Comparison of ENCODE assay signal across 23 cellular contexts in the genomic region with DNA sequence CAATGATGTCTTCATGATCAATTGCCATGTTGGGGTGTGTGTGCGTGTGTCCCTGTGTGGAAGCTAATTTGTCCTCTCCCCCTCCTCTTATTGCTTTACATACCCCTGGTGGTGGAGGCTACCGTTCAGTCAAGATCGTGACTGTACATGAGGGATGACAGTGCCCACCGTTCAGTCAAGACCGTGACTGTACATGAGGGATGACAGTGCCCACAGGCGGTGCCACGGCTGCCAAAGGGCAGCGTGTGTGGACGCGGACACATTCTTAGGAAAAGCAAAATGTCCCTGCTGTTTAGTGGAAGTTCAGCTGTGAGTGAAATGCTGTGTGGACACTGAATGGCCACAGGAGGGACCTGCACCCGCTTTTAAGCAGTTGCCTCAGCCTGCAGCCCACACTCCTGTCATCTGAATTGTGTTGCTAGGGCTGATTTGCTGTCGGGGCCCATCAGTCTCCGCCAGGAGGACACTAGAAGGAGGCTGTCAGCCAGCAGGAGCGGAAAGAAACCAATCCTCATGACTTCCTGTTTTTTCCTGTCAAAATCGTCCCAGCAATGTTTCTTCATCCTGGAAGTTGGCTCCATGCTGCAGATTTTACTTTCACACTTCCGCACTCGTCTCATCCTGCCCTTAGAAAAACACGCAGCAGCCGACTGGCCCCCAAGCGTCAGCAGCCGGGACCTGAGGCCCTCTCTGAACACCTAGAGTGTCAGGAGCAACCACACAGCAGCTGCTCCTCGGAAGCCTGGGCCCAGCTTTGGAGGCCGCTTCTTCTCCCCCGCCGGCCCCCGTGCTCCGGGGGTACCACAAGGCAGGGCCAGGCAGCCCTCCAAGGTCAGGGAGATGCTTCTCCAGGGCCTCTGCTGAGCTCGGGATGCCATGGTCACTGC. TPM values are rescaled to one million over a fixed set of nuclear protein-coding genes. Genes with fewer than 3 reads are reported as not detected.
DNase-seq lines count a peak whose midpoint lies in the region; ATAC-seq, FAIRE-seq and TF ChIP-seq lines count a peak whose summit lies in the region.
"Had no signal": no experiment of that assay in that cellular context is flagged by ENCODE, and none has a peak within 500 bp of the region (broad histone marks: within the 10 kb centered on the region; RNA-seq: fewer than 3 reads in every experiment).

No MANE protein-coding gene starts in this region.

- H4K20me1 ChIP-seq in GM12878 (ENCODE audit: control insufficient read depth, insufficient read depth), result no peaks in the 10 kb centered on the region
- H4K20me1 ChIP-seq in MM.1S (ENCODE audit: insufficient read depth, low read length), result no peaks in the 10 kb centered on the region

- H3K9ac ChIP-seq in GM12878 (ENCODE audit: control insufficient read depth, insufficient read depth, low read length) (no peak overlapping the region), MM.1S (ENCODE audit: low read length) (no peak overlapping the region)

- no peaks in the 10 kb centered on the region for H3K36me3 ChIP-seq in GM12878 (ENCODE audit: control insufficient read depth in 2 of 2, insufficient read depth in 2 of 2, low read length in 1 of 2)
- no peaks in the 10 kb centered on the region for H3K36me3 ChIP-seq in left lung
- H3K36me3 ChIP-seq in upper lobe of left lung, result no peaks in the 10 kb centered on the region
- H3K36me3 ChIP-seq in MM.1S (replicated peaks; ENCODE audit: insufficient read depth, low read length), result no peaks in the 10 kb centered on the region
- H3K36me3 ChIP-seq: uterus had no signal

- H3K4me3 ChIP-seq in GM12878, result no peak overlapping the region
- no peak overlapping the region for H3K4me3 ChIP-seq in left lung
- H3K4me3 ChIP-seq in upper lobe of left lung, result peak overlapping the region in 1 of 4 donors; percentile 4
- H3K4me3 ChIP-seq in MM.1S (ENCODE audit: low read length), result no peak overlapping the region
- H3K4me3 ChIP-seq: uterus had no signal

- H3K4me2 ChIP-seq in GM12878 (ENCODE audit: control insufficient read depth, insufficient read depth) (no peak overlapping the region), MM.1S (ENCODE audit: low read depth, low read length) (no peak overlapping the region)

- RAD21 ChIA-PET in GM12878 (lab: Charles Lee; ENCODE audit: unreplicated experiment), result no interaction called here

- H3K27ac ChIP-seq in GM12878 (ENCODE audit: control insufficient read depth, insufficient read depth) (no peak overlapping the region), left lung (peak overlapping the region in 1 of 2 donors; percentile 18), upper lobe of left lung (peak overlapping the region in 2 of 4 donors; percentile 51 to 63), MM.1S (ENCODE audit: low read length) (no peak overlapping the region)
- H3K27ac ChIP-seq: epithelial cell of prostate, uterus had no signal

- BruUV-seq in GM12878 (replicated peaks; lab: Mats Ljungman, UMichigan) (no TSS peak), MCF 10A (replicated peaks; lab: Mats Ljungman, UMichigan) (no TSS peak)

- TF ChIP-seq POLR2A in GM12878 (IDR thresholded peaks at IDR 0.05; ENCODE audit: low read depth, low read length), result no peak
- TF ChIP-seq POLR2A in upper lobe of left lung (IDR thresholded peaks at IDR 0.05), result no peak

- no peak for FAIRE-seq in GM12878 (lab: Jason Lieb, UNC)
- FAIRE-seq: GM19239 had no signal

- DNase-seq in SIG-M5 treated with dmso at 0.1 percent for 504 hours (lab: John Stamatoyannopoulos, UW; ENCODE audit: unreplicated experiment), result peak; percentile 63
- no peak for DNase-seq in SIG-M5 (lab: John Stamatoyannopoulos, UW)
- no peak for DNase-seq in GM12878 (ENCODE audit: low read depth, low spot score)
- peak in 1 of 2 donors; percentile 62 for DNase-seq in left lung
- no peak for DNase-seq in upper lobe of left lung
- no peak for DNase-seq in MCF 10A (ENCODE audit: unreplicated experiment)
- no peak for DNase-seq in MM.1S
- DNase-seq: activated CD4-positive, alpha-beta T cell treated with anti-CD3 and anti-CD28 coated beads, Interleukin-2, amount 50 U/mL, for 48 hours; amniotic stem cell; CD8-positive, alpha-beta T cell; kidney glomerular epithelial cell; NCI-H1694 treated with DMSO at 0.1 percent for 48 hours; NCI-H524 treated with DMSO at 0.1 percent for 48 hours; RPMI8226; stimulated activated naive B cell treated with anti-CD40 and anti-IgM and Interleukin-4, amounts not matched to agents 10 μg/mL and 1 μg/mL and 100 μg/mL, for 72 hours; uterus had no signal

- H2AFZ ChIP-seq in GM12878 (ENCODE audit: control insufficient read depth, low read depth, low read length) (no peak overlapping the region), MM.1S (ENCODE audit: low read length) (no peak overlapping the region)

- intact Hi-C loops in GM12878 (cut with micrococcal nuclease; ENCODE audit: unreplicated experiment) (no loop called here), left lung (cut with DNase I) (no loop called here), MCF 10A (cut with micrococcal nuclease) (no loop called here)

- SMC1A ChIA-PET in GM12878 (lab: Charles Lee; ENCODE audit: uncharacterized antibody, unreplicated experiment), result interaction anchor here (1.1 to 1.5 kb wide), 2 partner anchors 9 to 30 kb away, joined by 3 to 4 read pairs; no protein-coding TSS in a partner anchor

- TF ChIP-seq CTCF in GM12878 (IDR thresholded peaks at IDR 0.05 in 2 of 3, conservative IDR thresholded peaks at IDR 0.05 in 1 of 3; ENCODE audit: control insufficient read depth in 2 of 3, extremely low read depth in 1 of 3, insufficient read depth in 1 of 3, low read depth in 3 of 3, low read length in 3 of 3) (no peak), left lung (IDR thresholded peaks at IDR 0.05) (no peak), upper lobe of left lung (IDR thresholded peaks at IDR 0.05) (peak in 5 of 6 experiments; percentile 6 to 44 (median 35)), MCF 10A (IDR thresholded peaks at IDR 0.05; ENCODE audit: unreplicated experiment) (no peak), MM.1S (IDR thresholded peaks at IDR 0.05; ENCODE audit: low read length) (no peak)

- TF ChIP-seq EP300 in GM12878 (IDR thresholded peaks at IDR 0.05; ENCODE audit: borderline replicate concordance in 1 of 2, control insufficient read depth in 1 of 2, low read depth in 2 of 2, low read length in 2 of 2), result no peak
- TF ChIP-seq EP300 in upper lobe of left lung (IDR thresholded peaks at IDR 0.05), result no peak

- no peaks in the 10 kb centered on the region for H3K27me3 Mint-ChIP-seq in MCF 10A (ENCODE audit: insufficient read depth, unreplicated experiment)

- H3K4me1 ChIP-seq in GM12878 (ENCODE audit: control insufficient read depth, insufficient read depth, low read length), result no peaks in the 10 kb centered on the region
- H3K4me1 ChIP-seq in left lung, result peaks cover 0 to 6% of the 10 kb centered on the region in 2 donors
- peaks cover 0 to 8% (median 0%) of the 10 kb centered on the region in 4 donors for H3K4me1 ChIP-seq in upper lobe of left lung
- no peaks in the 10 kb centered on the region for H3K4me1 ChIP-seq in MM.1S (ENCODE audit: low read length)
- H3K4me1 ChIP-seq: uterus had no signal

- no peak overlapping the region for H3K4me3 Mint-ChIP-seq in MCF 10A (ENCODE audit: unreplicated experiment)
- H3K4me3 Mint-ChIP-seq: activated T-helper 1 cell treated with anti-CD3 and anti-CD28 coated beads, Interleukin-12 subunit alpha, Interleukin-12 subunit beta, Interleukin-2, Interleukin-4 antibody, amounts not matched to agents 30 ng/mL and 10 ng/mL and 1 ng/mL, durations not matched to agents 14 hours and 24 hours and 36 hours; CD8-positive, alpha-beta T cell; natural killer cell treated with Interleukin-12 subunit alpha and Interleukin-12 subunit beta and Interleukin-15 and Interleukin-18, amount 100 ng/mL, for 72 hours; stimulated activated naive B cell treated with anti-CD40 and anti-IgM and Interleukin-4, amounts not matched to agents 10 μg/mL and 1 μg/mL and 100 μg/mL, for 72 hours had no signal

- no peaks in the 10 kb centered on the region; the same call in 2 of the 3 replicates for H3K9me3 ChIP-seq in GM12878 (replicated peaks; ENCODE audit: control insufficient read depth, insufficient read depth, low read length)
- no peaks in the 10 kb centered on the region for H3K9me3 ChIP-seq in left lung
- no peaks in the 10 kb centered on the region for H3K9me3 ChIP-seq in upper lobe of left lung
- H3K9me3 ChIP-seq in MM.1S (replicated peaks; ENCODE audit: insufficient read depth, low read length), result no peaks in the 10 kb centered on the region
- H3K9me3 ChIP-seq: uterus had no signal

- peaks cover 0 to 3% of the 10 kb centered on the region in 2 experiments; a peak in 2 of 4 replicates for H3K27me3 ChIP-seq in GM12878 (replicated peaks in 1 of 2; ENCODE audit: control insufficient read depth in 2 of 2, insufficient read depth in 2 of 2, low read length in 1 of 2)
- peaks cover 4 to 63% of the 10 kb centered on the region in 2 donors for H3K27me3 ChIP-seq in left lung
- H3K27me3 ChIP-seq in upper lobe of left lung, result peaks cover 0 to under 1% (median 0%) of the 10 kb centered on the region in 4 donors
- H3K27me3 ChIP-seq in MM.1S (replicated peaks; ENCODE audit: insufficient read depth, low read length), result peaks cover 27% of the 10 kb centered on the region

- no peaks in the 10 kb centered on the region for H3F3A ChIP-seq in MM.1S (ENCODE audit: insufficient read depth, low read length)

- in situ Hi-C loops in GM12878 (cut with MboI), result no loop called here

- WGBS in GM12878 (ENCODE audit: insufficient coverage, insufficient replicate concordance, low lambda C conversion rate, missing lambda C conversion rate), result 54% methylated on average over 28 of the region's 28 CpGs
- WGBS in upper lobe of left lung, 2 donors, result 56 to 59% methylated on average over 21 to 28 of the region's 28 CpGs

- no peak overlapping the region for H3K27ac Mint-ChIP-seq in MCF 10A (ENCODE audit: low read depth, unreplicated experiment)
- H3K27ac Mint-ChIP-seq: activated T-helper 1 cell treated with anti-CD3 and anti-CD28 coated beads, Interleukin-12 subunit alpha, Interleukin-12 subunit beta, Interleukin-2, Interleukin-4 antibody, amounts not matched to agents 30 ng/mL and 10 ng/mL and 1 ng/mL, durations not matched to agents 14 hours and 24 hours and 36 hours; CD8-positive, alpha-beta T cell; natural killer cell treated with Interleukin-12 subunit alpha and Interleukin-12 subunit beta and Interleukin-15 and Interleukin-18, amount 100 ng/mL, for 72 hours; stimulated activated naive B cell treated with anti-CD40 and anti-IgM and Interleukin-4, amounts not matched to agents 10 μg/mL and 1 μg/mL and 100 μg/mL, for 72 hours had no signal

- H3K9me3 Mint-ChIP-seq in MCF 10A (ENCODE audit: unreplicated experiment), result peaks cover 3% of the 10 kb centered on the region
- H3K9me3 Mint-ChIP-seq: activated T-helper 1 cell treated with anti-CD3 and anti-CD28 coated beads, Interleukin-12 subunit alpha, Interleukin-12 subunit beta, Interleukin-2, Interleukin-4 antibody, amounts not matched to agents 30 ng/mL and 10 ng/mL and 1 ng/mL, durations not matched to agents 14 hours and 24 hours and 36 hours; CD8-positive, alpha-beta T cell; natural killer cell treated with Interleukin-12 subunit alpha and Interleukin-12 subunit beta and Interleukin-15 and Interleukin-18, amount 100 ng/mL, for 72 hours had no signal

- H3K4me1 Mint-ChIP-seq in MCF 10A (ENCODE audit: insufficient read depth, unreplicated experiment), result peaks cover 1% of the 10 kb centered on the region
- H3K4me1 Mint-ChIP-seq: stimulated activated naive B cell treated with anti-CD40 and anti-IgM and Interleukin-4, amounts not matched to agents 10 μg/mL and 1 μg/mL and 100 μg/mL, for 72 hours had no signal

- H3K36me3 Mint-ChIP-seq in MCF 10A (ENCODE audit: insufficient read depth, unreplicated experiment), result no peaks in the 10 kb centered on the region
- H3K36me3 Mint-ChIP-seq: CD8-positive, alpha-beta T cell; natural killer cell treated with Interleukin-12 subunit alpha and Interleukin-12 subunit beta and Interleukin-15 and Interleukin-18, amount 100 ng/mL, for 72 hours; stimulated activated naive B cell treated with anti-CD40 and anti-IgM and Interleukin-4, amounts not matched to agents 10 μg/mL and 1 μg/mL and 100 μg/mL, for 72 hours had no signal

- no peaks in the 10 kb centered on the region for H3K9me2 ChIP-seq in MM.1S (replicated peaks; ENCODE audit: insufficient read depth, low read length)

- POLR2A ChIA-PET in GM12878 (lab: Charles Lee) (no interaction called here), MCF 10A (lab: Yijun Ruan, JAX) (interaction anchor here (0.6 to 1.3 kb wide), 2 partner anchors 12 to 110 kb away, joined by 3 to 5 read pairs; no protein-coding TSS in a partner anchor)

- CTCF ChIA-PET in GM12878 (lab: Yijun Ruan, JAX), result no interaction called here
- CTCF ChIA-PET in MCF 10A (lab: Yijun Ruan, JAX), result interaction anchor here (0.6 to 0.8 kb wide), 2 partner anchors 12 to 19 kb away, joined by 3 read pairs; no protein-coding TSS in a partner anchor

- H3K79me2 ChIP-seq in GM12878 (ENCODE audit: control insufficient read depth, insufficient read depth, low read length), result no peaks in the 10 kb centered on the region
- no peaks in the 10 kb centered on the region for H3K79me2 ChIP-seq in MM.1S (ENCODE audit: low read length)

- ATAC-seq in GM12878 (no peak), left lung (peak; percentile 15), upper lobe of left lung (ENCODE audit: low FRiP score in 2 of 2) (peak; percentile 20 to 59), GM19351 (IDR thresholded peaks at IDR 0.05; ENCODE audit: unreplicated experiment) (no peak)
- ATAC-seq: CD8-positive, alpha-beta T cell; natural killer cell treated with Interleukin-12 subunit alpha and Interleukin-12 subunit beta and Interleukin-15 and Interleukin-18, amount 100 ng/mL, for 72 hours; sciatic nerve; stimulated activated naive B cell treated with anti-CD40 and anti-IgM and Interleukin-4, amounts not matched to agents 10 μg/mL and 1 μg/mL and 100 μg/mL, for 72 hours had no signal

- TF ChIP-seq RAD21 in GM12878 (IDR thresholded peaks at IDR 0.05; ENCODE audit: insufficient read depth, low read depth, low read length), result no peak

RNA-seq across cellular contexts. Expression of gene OR2V1, which starts 9.1 kb away (rescaled TPM):
- total RNA-seq in GM12878 (2013; cell fraction: nucleolus; rRNA removed), result 1.1 and 2.0 TPM in 2 replicates
- total RNA-seq in GM12878 (2014; rRNA removed), result 0.05 TPM in 1 of 2 replicates, not detected in the other
- not detected in 2 replicates for total RNA-seq in GM12878 (2014; rRNA removed; fragmentation: Illumina TruSeq; extraction: Trizol)
- not detected in 2 replicates for total RNA-seq in GM12878 (2021)
- polyA plus RNA-seq in GM12878 (2011; ENCODE audit: low read depth), result 0.18 TPM
- polyA plus RNA-seq in GM12878 (2011; rRNA removed), result 3.2 and 4.4 TPM in 2 replicates
- 3.7 and 4.0 TPM in 2 replicates for polyA plus RNA-seq in GM12878 (2011; cell fraction: cytosol; rRNA removed)
- polyA plus RNA-seq in GM12878 (2011; cell fraction: nucleus; rRNA removed), result 1.9 and 4.3 TPM in 2 replicates
- polyA plus RNA-seq in GM12878 (2012), result 0.18 and 0.20 TPM in 2 replicates
- not detected in 2 replicates for polyA plus RNA-seq in GM12878 (2014; fragmentation: Illumina TruSeq; extraction: Trizol)
- polyA plus RNA-seq in GM12878 (2014; fragmentation: Nextera tagmentation; extraction: Ambion mirVana), result not detected
- not detected in 2 replicates for polyA plus RNA-seq in GM12878 (2014; rRNA removed)
- polyA plus RNA-seq in GM12878 (2016; fragmentation: Nextera tagmentation; extraction: Ambion mirVana), result under 1 TPM in 1 of 2 experiments, not detected in 1; 0.20 TPM
- 3.6 and 4.9 TPM in 2 replicates for polyA minus RNA-seq in GM12878 (2011; rRNA and poly(A)+ RNA removed)
- polyA minus RNA-seq in GM12878 (2011; cell fraction: cytosol; rRNA and poly(A)+ RNA removed), result 0.53 and 1.8 TPM in 2 replicates
- polyA minus RNA-seq in GM12878 (2011; cell fraction: nucleus; rRNA and poly(A)+ RNA removed), result 0.85 and 0.86 TPM in 2 replicates
- not detected for total RNA-seq in left lung
- not detected for total RNA-seq in upper lobe of left lung
- total RNA-seq in MCF 10A (2022), result not detected in 2 replicates
- total RNA-seq: A172; activated T-helper 1 cell treated with anti-CD3 and anti-CD28 coated beads, Interleukin-12 subunit alpha, Interleukin-12 subunit beta, Interleukin-2, Interleukin-4 antibody, amounts not matched to agents 30 ng/mL and 10 ng/mL and 1 ng/mL, durations not matched to agents 14 hours and 24 hours and 36 hours; CD8-positive, alpha-beta T cell; natural killer cell treated with Interleukin-12 subunit alpha and Interleukin-12 subunit beta and Interleukin-15 and Interleukin-18, amount 100 ng/mL, for 72 hours; sciatic nerve; uterus had no signal

RNA-seq across cellular contexts. Expression of gene OR2V2, which starts 25.5 kb away (rescaled TPM):
- total RNA-seq in GM12878 (2013; cell fraction: nucleolus; rRNA removed), result 0.20 and 0.56 TPM in 2 replicates
- total RNA-seq in GM12878 (2014; rRNA removed), result not detected in 2 replicates
- not detected in 2 replicates for total RNA-seq in GM12878 (2014; rRNA removed; fragmentation: Illumina TruSeq; extraction: Trizol)
- not detected in 2 replicates for total RNA-seq in GM12878 (2021)
- polyA plus RNA-seq in GM12878 (2011; ENCODE audit: low read depth), result not detected
- polyA plus RNA-seq in GM12878 (2011; rRNA removed), result 0.14 and 0.26 TPM in 2 replicates
- polyA plus RNA-seq in GM12878 (2011; cell fraction: cytosol; rRNA removed), result 0.09 and 0.13 TPM in 2 replicates
- 0.22 and 0.25 TPM in 2 replicates for polyA plus RNA-seq in GM12878 (2011; cell fraction: nucleus; rRNA removed)
- not detected in 2 replicates for polyA plus RNA-seq in GM12878 (2012)
- 0.11 TPM in 1 of 2 replicates, not detected in the other for polyA plus RNA-seq in GM12878 (2014; fragmentation: Illumina TruSeq; extraction: Trizol)
- polyA plus RNA-seq in GM12878 (2014; fragmentation: Nextera tagmentation; extraction: Ambion mirVana), result not detected
- not detected in 2 replicates for polyA plus RNA-seq in GM12878 (2014; rRNA removed)
- not detected for polyA plus RNA-seq in GM12878 (2016; fragmentation: Nextera tagmentation; extraction: Ambion mirVana)
- 0.05 and 0.88 TPM in 2 replicates for polyA minus RNA-seq in GM12878 (2011; rRNA and poly(A)+ RNA removed)
- not detected in 2 replicates for polyA minus RNA-seq in GM12878 (2011; cell fraction: cytosol; rRNA and poly(A)+ RNA removed)
- polyA minus RNA-seq in GM12878 (2011; cell fraction: nucleus; rRNA and poly(A)+ RNA removed), result 0.24 and 0.29 TPM in 2 replicates
- not detected for total RNA-seq in left lung
- 1 to 10 TPM in 1 of 6 donors, not detected in 5; 1.6 TPM for total RNA-seq in upper lobe of left lung
- total RNA-seq in MCF 10A (2022), result not detected in 2 replicates
- total RNA-seq: A172; activated T-helper 1 cell treated with anti-CD3 and anti-CD28 coated beads, Interleukin-12 subunit alpha, Interleukin-12 subunit beta, Interleukin-2, Interleukin-4 antibody, amounts not matched to agents 30 ng/mL and 10 ng/mL and 1 ng/mL, durations not matched to agents 14 hours and 24 hours and 36 hours; CD8-positive, alpha-beta T cell; natural killer cell treated with Interleukin-12 subunit alpha and Interleukin-12 subunit beta and Interleukin-15 and Interleukin-18, amount 100 ng/mL, for 72 hours; sciatic nerve; uterus had no signal

Comparison
In these comparisons a context has a peak if more than half of its experiments do, and no peak if none do; other contexts are left out.
1. ATAC-seq: peak in left lung (single experiment) and upper lobe of left lung (2 of 2); none in GM12878 (single experiment) and GM19351 (single experiment).
2. CTCF ChIP-seq: peak in upper lobe of left lung (5 of 6); none in GM12878 (0 of 3), left lung (0 of 2), MCF 10A (single experiment) and MM.1S (single experiment).